16 cellular contexts compared by ENCODE assay signal in genomic region chr1:22536506-22536905, GRCh38. TPM values are rescaled to one million over a fixed set of nuclear protein-coding genes. Genes with fewer than 3 reads are reported as not detected.
"Had no signal": no experiment of that assay in that cellular context is flagged by ENCODE, and none has a peak within 500 bp of the region (broad histone marks: within the 10 kb centered on the region; RNA-seq: fewer than 3 reads in every experiment).

No MANE protein-coding gene starts in this region.

- H3K27me3 Mint-ChIP-seq: activated CD4-positive, alpha-beta T cell treated with anti-CD3 and anti-CD28 coated beads, Interleukin-2, amount 10 ng/mL, durations not matched to agents 7 days and 5 days; activated naive CD8-positive, alpha-beta T cell treated with anti-CD3 and anti-CD28 coated beads, Interleukin-2, amount 50 U/mL, for 24 hours had no signal

- H3K27me3 ChIP-seq: cardiac muscle cell, heart right ventricle, right atrium auricular region, upper lobe of right lung had no signal

- DNase-seq: activated CD4-positive, alpha-beta T cell treated with anti-CD3 and anti-CD28 coated beads, Interleukin-2, amount 10 ng/mL, durations not matched to agents 7 days and 5 days; activated CD8-positive, alpha-beta memory T cell treated with anti-CD3 and anti-CD28 coated beads for 24 hours; activated naive CD4-positive, alpha-beta T cell treated with anti-CD3 and anti-CD28 coated beads for 36 hours; activated naive CD8-positive, alpha-beta T cell treated with anti-CD3 and anti-CD28 coated beads, Interleukin-2, amount 50 U/mL, for 24 hours; heart right ventricle; left colon; mammary epithelial cell; natural killer cell; stimulated activated naive CD8-positive, alpha-beta T cell treated with anti-CD3 and anti-CD28 coated beads, Interleukin-15, Interleukin-2, amounts not matched to agents 100 U/mL and 50 U/mL, for 24 hours; upper lobe of right lung had no signal

- H3K9me3 Mint-ChIP-seq: activated CD4-positive, alpha-beta T cell treated with anti-CD3 and anti-CD28 coated beads, Interleukin-2, amount 10 ng/mL, durations not matched to agents 7 days and 5 days; activated naive CD4-positive, alpha-beta T cell treated with anti-CD3 and anti-CD28 coated beads for 36 hours; activated naive CD8-positive, alpha-beta T cell treated with anti-CD3 and anti-CD28 coated beads, Interleukin-2, amount 50 U/mL, for 24 hours; activated T-helper 1 cell treated with anti-CD3 and anti-CD28 coated beads, Interleukin-12 subunit alpha, Interleukin-12 subunit beta, Interleukin-2, Interleukin-4 antibody, amounts not matched to agents 30 ng/mL and 10 ng/mL and 1 ng/mL, durations not matched to agents 14 hours and 24 hours and 36 hours; natural killer cell; T-helper 2 cell treated with Interferon-gamma antibody and Interleukin-4, amounts not matched to agents 5 μg/mL and 100 μg/mL, for 36 hours had no signal

- H3K4me3 ChIP-seq: cardiac muscle cell, heart right ventricle, right atrium auricular region, smooth muscle cell, upper lobe of right lung had no signal

- H3K4me3 Mint-ChIP-seq: activated CD4-positive, alpha-beta T cell treated with anti-CD3 and anti-CD28 coated beads, Interleukin-2, amount 10 ng/mL, durations not matched to agents 7 days and 5 days; activated naive CD4-positive, alpha-beta T cell treated with anti-CD3 and anti-CD28 coated beads for 36 hours; activated naive CD8-positive, alpha-beta T cell treated with anti-CD3 and anti-CD28 coated beads, Interleukin-2, amount 50 U/mL, for 24 hours; activated T-helper 1 cell treated with anti-CD3 and anti-CD28 coated beads, Interleukin-12 subunit alpha, Interleukin-12 subunit beta, Interleukin-2, Interleukin-4 antibody, amounts not matched to agents 30 ng/mL and 10 ng/mL and 1 ng/mL, durations not matched to agents 14 hours and 24 hours and 36 hours; natural killer cell; T-helper 2 cell treated with Interferon-gamma antibody and Interleukin-4, amounts not matched to agents 5 μg/mL and 100 μg/mL, for 36 hours had no signal

- H3K4me1 ChIP-seq: upper lobe of right lung had no signal

- H3K27ac ChIP-seq: cardiac muscle cell, heart right ventricle, right atrium auricular region, upper lobe of right lung had no signal

- H3K36me3 ChIP-seq: cardiac muscle cell, right atrium auricular region, upper lobe of right lung had no signal

- H3K36me3 Mint-ChIP-seq: natural killer cell had no signal

- H3K9me3 ChIP-seq: heart right ventricle, right atrium auricular region, upper lobe of right lung had no signal

- H3K27ac Mint-ChIP-seq: activated CD4-positive, alpha-beta T cell treated with anti-CD3 and anti-CD28 coated beads, Interleukin-2, amount 10 ng/mL, durations not matched to agents 7 days and 5 days; activated naive CD4-positive, alpha-beta T cell treated with anti-CD3 and anti-CD28 coated beads for 36 hours; activated naive CD8-positive, alpha-beta T cell treated with anti-CD3 and anti-CD28 coated beads, Interleukin-2, amount 50 U/mL, for 24 hours; activated T-helper 1 cell treated with anti-CD3 and anti-CD28 coated beads, Interleukin-12 subunit alpha, Interleukin-12 subunit beta, Interleukin-2, Interleukin-4 antibody, amounts not matched to agents 30 ng/mL and 10 ng/mL and 1 ng/mL, durations not matched to agents 14 hours and 24 hours and 36 hours; natural killer cell; T-helper 2 cell treated with Interferon-gamma antibody and Interleukin-4, amounts not matched to agents 5 μg/mL and 100 μg/mL, for 36 hours had no signal

- ATAC-seq: activated naive CD8-positive, alpha-beta T cell treated with anti-CD3 and anti-CD28 coated beads, Interleukin-2, amount 50 U/mL, for 24 hours; left colon; natural killer cell; stimulated activated naive CD8-positive, alpha-beta T cell treated with anti-CD3 and anti-CD28 coated beads, Interleukin-15, Interleukin-2, amounts not matched to agents 100 U/mL and 50 U/mL, for 24 hours; upper lobe of right lung had no signal

RNA-seq across cellular contexts. Expression of gene EPHA8, which starts 26.8 kb away (rescaled TPM):
- total RNA-seq: activated CD4-positive, alpha-beta T cell treated with anti-CD3 and anti-CD28 coated beads, Interleukin-2, amount 10 ng/mL, durations not matched to agents 7 days and 5 days; activated naive CD4-positive, alpha-beta T cell treated with anti-CD3 and anti-CD28 coated beads for 36 hours; activated T-helper 1 cell treated with anti-CD3 and anti-CD28 coated beads, Interleukin-12 subunit alpha, Interleukin-12 subunit beta, Interleukin-2, Interleukin-4 antibody, amounts not matched to agents 30 ng/mL and 10 ng/mL and 1 ng/mL, durations not matched to agents 14 hours and 24 hours and 36 hours; left colon; mammary epithelial cell; mucosa of gallbladder; natural killer cell; right atrium auricular region; smooth muscle cell; upper lobe of right lung had no signal
- polyA plus RNA-seq: mammary epithelial cell, smooth muscle cell had no signal
